In genomic region chrX:115344885-115345653, GRCh38 we compare ENCODE assay signal across 8 cellular contexts.
DNase-seq lines count a peak whose midpoint lies in the region; ATAC-seq and TF ChIP-seq lines count a peak whose summit lies in the region.

No MANE protein-coding gene starts in this region.

- H3K4me3 ChIP-seq in astrocyte of the spinal cord (ENCODE audit: low read depth, low read length), result no peak overlapping the region

- in situ Hi-C loops in astrocyte of the spinal cord (cut with HindIII; ENCODE audit: low sequenced_read_pairs), result no loop called here
- in situ Hi-C loops in KBM-7 (cut with MboI; ENCODE audit: low pct_unique_long_range_greater_than_20kb, low sequenced_read_pairs), result no loop called here

- TF ChIP-seq CTCF in astrocyte of the spinal cord (IDR thresholded peaks at IDR 0.05; ENCODE audit: low read depth, low read length), result no peak

- DNase-seq in DMS 273 treated with DMSO at 0.1 percent for 48 hours (lab: John Stamatoyannopoulos, UW), result peak; percentile 66
- peak; percentile 92 to 98 for DNase-seq in NCI-H2081 (lab: John Stamatoyannopoulos, UW)
- peak; percentile 96 for DNase-seq in astrocyte of the spinal cord (ENCODE audit: low read depth, low spot score)
- DNase-seq in hepatic stellate cell (ENCODE audit: low spot score), result peak; percentile 72
- DNase-seq in retina, result peak; percentile 38
- no peak for DNase-seq in KBM-7
- DNase-seq in stimulated activated CD4-positive, alpha-beta T cell treated with anti-CD3 and anti-CD28 coated beads, Interleukin-2, amount 100 ng/mL, for 48 hours, result no peak

- no peak for ATAC-seq in GM19463 (IDR thresholded peaks at IDR 0.05; ENCODE audit: unreplicated experiment)

Comparison
In these comparisons a context has a peak if more than half of its experiments do, and no peak if none do; other contexts are left out.
1. DNase-seq: peak in DMS 273 treated with DMSO at 0.1 percent for 48 hours (single experiment), NCI-H2081 (2 of 2), astrocyte of the spinal cord (single experiment), hepatic stellate cell (single experiment) and retina (single experiment); none in KBM-7 (single experiment) and stimulated activated CD4-positive, alpha-beta T cell treated with anti-CD3 and anti-CD28 coated beads, Interleukin-2, amount 100 ng/mL, for 48 hours (0 of 2).